In the genomic region with DNA sequence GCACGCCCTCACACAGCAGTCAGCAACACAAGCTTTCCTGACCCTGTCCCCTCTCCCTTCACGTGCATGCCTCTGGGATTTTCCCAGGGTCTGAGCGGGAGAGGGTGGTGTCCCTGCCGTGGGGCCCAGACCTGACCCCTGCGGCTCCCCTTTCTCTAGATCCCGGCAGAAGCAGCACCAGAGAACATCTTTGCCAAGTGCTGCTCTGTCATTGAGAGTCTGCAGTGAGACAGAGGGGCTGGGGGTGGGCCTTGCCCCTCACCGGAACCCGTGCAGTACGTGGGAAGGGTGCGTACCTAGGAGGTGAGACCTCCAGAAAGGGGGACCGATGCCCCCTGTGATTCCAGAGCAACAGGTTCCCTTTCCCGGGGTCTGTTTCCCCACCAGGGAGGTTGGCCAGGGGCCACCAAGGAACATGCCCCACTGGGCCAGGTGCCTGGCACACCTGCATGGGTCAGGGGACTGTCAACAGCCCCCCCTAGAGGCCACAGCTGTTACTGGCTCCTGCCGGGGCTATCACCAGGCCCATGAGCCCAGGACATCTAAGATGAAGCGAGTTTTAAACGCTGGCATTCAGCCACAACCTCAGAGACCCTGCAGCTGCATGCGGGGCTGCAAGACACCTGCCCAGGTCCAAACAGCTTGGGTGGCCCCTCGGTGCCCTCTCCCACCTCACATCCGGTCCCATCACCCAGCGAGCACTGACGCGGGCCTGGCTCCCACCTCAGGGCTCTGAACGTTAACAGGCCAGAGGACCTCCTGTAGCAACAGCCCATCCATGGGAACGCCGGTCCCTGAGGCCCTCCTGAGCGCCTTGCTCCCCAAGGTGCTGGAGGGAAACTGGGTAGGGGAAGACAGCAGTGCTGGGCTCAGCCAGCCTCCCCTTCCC, we compare ENCODE assay signal across 9 cellular contexts. TPM values are rescaled to one million over a fixed set of nuclear protein-coding genes. Genes with fewer than 3 reads are reported as not detected.
DNase-seq lines count a peak whose midpoint lies in the region; ATAC-seq and TF ChIP-seq lines count a peak whose summit lies in the region.
"Had no signal": no experiment of that assay in that cellular context is flagged by ENCODE, and none has a peak within 500 bp of the region (broad histone marks: within the 10 kb centered on the region; RNA-seq: fewer than 3 reads in every experiment).

No MANE protein-coding gene starts in this region.

- no peaks in the 10 kb centered on the region for H3K79me1 ChIP-seq in trophoblast cell (ENCODE audit: low read length)

- H2AK5ac ChIP-seq in trophoblast cell (ENCODE audit: low read length), result no peak overlapping the region

- H3K4ac ChIP-seq in trophoblast cell (ENCODE audit: low read depth, low read length), result no peak overlapping the region

- H3K4me2 ChIP-seq in trophoblast cell (ENCODE audit: low read length), result no peak overlapping the region

- H3K18ac ChIP-seq in trophoblast cell (ENCODE audit: low read length), result no peak overlapping the region

- peak; percentile 30 to 65 (median 38) for TF ChIP-seq CTCF in esophagus muscularis mucosa (IDR thresholded peaks at IDR 0.05)

- 73% methylated on average over 5 of the region's 25 CpGs for WGBS in esophagus muscularis mucosa
- WGBS in trophoblast cell (ENCODE audit: extremely low coverage, insufficient coverage, insufficient read length), result no CpG with 5 or more reads among the region's 25 CpGs

- H3K36me3 Mint-ChIP-seq in activated CD4-positive, alpha-beta T cell treated with anti-CD3 and anti-CD28 coated beads, Interleukin-2, amount 10 ng/mL, durations not matched to agents 7 days and 5 days (ENCODE audit: low read depth), result peaks cover 15% of the 10 kb centered on the region

- no peak overlapping the region for H3K9ac ChIP-seq in trophoblast cell (ENCODE audit: low read length)

- H3K27ac ChIP-seq in esophagus muscularis mucosa (replicated peaks in 1 of 4) (peak overlapping the region in 3 of 4 donors; percentile 0 to 53 (median 21)), trophoblast cell (ENCODE audit: low read depth, low read length) (no peak overlapping the region)

- no peak overlapping the region for H2BK12ac ChIP-seq in trophoblast cell (ENCODE audit: low read length)

- no peak overlapping the region for H3K4me3 ChIP-seq in esophagus muscularis mucosa
- no peak overlapping the region for H3K4me3 ChIP-seq in trophoblast cell (ENCODE audit: low read depth, low read length)
- H3K4me3 ChIP-seq: lung had no signal

- H3K9me3 ChIP-seq in esophagus muscularis mucosa (no peaks in the 10 kb centered on the region), trophoblast cell (ENCODE audit: insufficient read depth, low read depth, low read length) (peaks cover 1% of the 10 kb centered on the region)

- H4K91ac ChIP-seq in trophoblast cell (ENCODE audit: low read depth, low read length), result no peak overlapping the region

- H3K4me1 Mint-ChIP-seq in activated CD4-positive, alpha-beta T cell treated with anti-CD3 and anti-CD28 coated beads, Interleukin-2, amount 10 ng/mL, durations not matched to agents 7 days and 5 days, result peaks cover 5% of the 10 kb centered on the region

- no peak overlapping the region for H3K27ac Mint-ChIP-seq in activated CD4-positive, alpha-beta T cell treated with anti-CD3 and anti-CD28 coated beads, Interleukin-2, amount 10 ng/mL, durations not matched to agents 7 days and 5 days

- DNase-seq in COR-L47 (lab: John Stamatoyannopoulos, UW), result peak; percentile 12
- DNase-seq in HK-2 (ENCODE audit: unreplicated experiment), result peak; percentile 57
- DNase-seq in activated CD4-positive, alpha-beta T cell treated with anti-CD3 and anti-CD28 coated beads, Interleukin-2, amount 10 ng/mL, durations not matched to agents 7 days and 5 days, result peak; percentile 47
- DNase-seq in esophagus muscularis mucosa (ENCODE audit: extremely low spot score), result no peak
- peak; percentile 46 to 71 for DNase-seq in trophoblast cell
- no peak for DNase-seq in A172 (ENCODE audit: low spot score)

- no peak for ATAC-seq in HG03108 (IDR thresholded peaks at IDR 0.05; ENCODE audit: unreplicated experiment)
- no peak for ATAC-seq in HG03460 (IDR thresholded peaks at IDR 0.05; ENCODE audit: unreplicated experiment)

- H3K36me3 ChIP-seq in esophagus muscularis mucosa (peaks cover 34 to 39% (median 37%) of the 10 kb centered on the region in 4 donors), trophoblast cell (ENCODE audit: control insufficient read depth in 1 of 2, insufficient read depth in 2 of 2, low read length in 2 of 2) (peaks cover 36 to 40% of the 10 kb centered on the region in 2 experiments)

- H2BK5ac ChIP-seq in trophoblast cell (ENCODE audit: low read depth, low read length, poor library complexity), result no peak overlapping the region

- no peak overlapping the region for H2AFZ ChIP-seq in trophoblast cell (ENCODE audit: insufficient read depth, low read length, poor library complexity)

- CTCF ChIA-PET in activated CD4-positive, alpha-beta T cell treated with anti-CD3 and anti-CD28 coated beads, Interleukin-2, amount 10 ng/mL, durations not matched to agents 7 days and 5 days (lab: Charles Lee), result no interaction called here

- POLR2A ChIA-PET in activated CD4-positive, alpha-beta T cell treated with anti-CD3 and anti-CD28 coated beads, Interleukin-2, amount 10 ng/mL, durations not matched to agents 7 days and 5 days (lab: Charles Lee), result no interaction called here

- TF ChIP-seq EP300 in esophagus muscularis mucosa (IDR thresholded peaks at IDR 0.05), result no peak

- H3K23ac ChIP-seq in trophoblast cell (ENCODE audit: low read length), result no peak overlapping the region

- H3K4me1 ChIP-seq in esophagus muscularis mucosa (peaks cover 0 to 23% (median 17%) of the 10 kb centered on the region in 4 donors), trophoblast cell (ENCODE audit: control insufficient read depth in 1 of 2, insufficient read depth in 2 of 2, low read length in 2 of 2) (no peaks in the 10 kb centered on the region)

- no peak overlapping the region for H4K12ac ChIP-seq in trophoblast cell (ENCODE audit: low read depth, low read length)

- no peaks in the 10 kb centered on the region for H3K9me3 Mint-ChIP-seq in activated CD4-positive, alpha-beta T cell treated with anti-CD3 and anti-CD28 coated beads, Interleukin-2, amount 10 ng/mL, durations not matched to agents 7 days and 5 days

- intact Hi-C loops in esophagus muscularis mucosa (cut with DNase I), result no loop called here

- no peak for TF ChIP-seq POLR2A in esophagus muscularis mucosa (IDR thresholded peaks at IDR 0.05; ENCODE audit: low read depth)

- H2BK120ac ChIP-seq in trophoblast cell (ENCODE audit: insufficient read depth, low read length, poor library complexity), result no peak overlapping the region

- H3K27me3 ChIP-seq in esophagus muscularis mucosa, result no peaks in the 10 kb centered on the region
- no peaks in the 10 kb centered on the region for H3K27me3 ChIP-seq in trophoblast cell (ENCODE audit: insufficient read depth, low read length)

- H3K27me3 Mint-ChIP-seq in activated CD4-positive, alpha-beta T cell treated with anti-CD3 and anti-CD28 coated beads, Interleukin-2, amount 10 ng/mL, durations not matched to agents 7 days and 5 days, result no peaks in the 10 kb centered on the region

- H3K14ac ChIP-seq in trophoblast cell (ENCODE audit: low read length), result no peak overlapping the region

- no peaks in the 10 kb centered on the region for H3K79me2 ChIP-seq in trophoblast cell (ENCODE audit: control insufficient read depth, insufficient read depth, low read length, poor library complexity)

- H3K4me3 Mint-ChIP-seq in activated CD4-positive, alpha-beta T cell treated with anti-CD3 and anti-CD28 coated beads, Interleukin-2, amount 10 ng/mL, durations not matched to agents 7 days and 5 days, result no peak overlapping the region

- no peak overlapping the region for H4K8ac ChIP-seq in trophoblast cell (ENCODE audit: low read depth, low read length)

RNA-seq across cellular contexts. Expression of a gene that starts 12.3 kb away (rescaled TPM):
- total RNA-seq in activated CD4-positive, alpha-beta T cell treated with anti-CD3 and anti-CD28 coated beads, Interleukin-2, amount 10 ng/mL, durations not matched to agents 7 days and 5 days, result 100 to 1,000 TPM; 301 to 308 TPM
- 100 to 1,000 TPM; 105 to 202 (median 148) TPM for total RNA-seq in esophagus muscularis mucosa
- polyA plus RNA-seq in trophoblast cell (2013), result 255 and 259 TPM in 2 replicates
- total RNA-seq in A172 (2014; rRNA removed; shearing (Covaris generic)), result 100.0 and 131 TPM in 2 replicates

RNA-seq across cellular contexts. Expression of a gene that starts 19.4 kb away (rescaled TPM):
- total RNA-seq in activated CD4-positive, alpha-beta T cell treated with anti-CD3 and anti-CD28 coated beads, Interleukin-2, amount 10 ng/mL, durations not matched to agents 7 days and 5 days, result 10 to 100 TPM; 61.4 to 67.7 TPM
- 10 to 100 TPM; 43.6 to 61.0 (median 56.8) TPM for total RNA-seq in esophagus muscularis mucosa
- polyA plus RNA-seq in trophoblast cell (2013), result 66.7 and 70.2 TPM in 2 replicates
- total RNA-seq in A172 (2014; rRNA removed; shearing (Covaris generic)), result 76.6 and 93.8 TPM in 2 replicates

RNA-seq across cellular contexts. Expression of a gene that starts 21.2 kb away (rescaled TPM):
- under 1 TPM; 0.42 to 0.55 TPM for total RNA-seq in activated CD4-positive, alpha-beta T cell treated with anti-CD3 and anti-CD28 coated beads, Interleukin-2, amount 10 ng/mL, durations not matched to agents 7 days and 5 days
- total RNA-seq in esophagus muscularis mucosa, result 1 to 10 TPM in 1 of 4 donors, under 1 TPM in 2, not detected in 1; 0.32 to 2.4 (median 0.66) TPM
- 0.08 and 0.14 TPM in 2 replicates for polyA plus RNA-seq in trophoblast cell (2013)
- total RNA-seq in A172 (2014; rRNA removed; shearing (Covaris generic)), result 1.7 TPM in 1 of 2 replicates, not detected in the other

RNA-seq across cellular contexts. Expression of a gene that starts 36.6 kb away (rescaled TPM):
- 1 to 10 TPM; 2.4 TPM for total RNA-seq in activated CD4-positive, alpha-beta T cell treated with anti-CD3 and anti-CD28 coated beads, Interleukin-2, amount 10 ng/mL, durations not matched to agents 7 days and 5 days
- 1 to 10 TPM; 1.3 to 3.7 (median 2.4) TPM for total RNA-seq in esophagus muscularis mucosa
- polyA plus RNA-seq in trophoblast cell (2013), result 0.82 and 0.99 TPM in 2 replicates
- total RNA-seq in A172 (2014; rRNA removed; shearing (Covaris generic)), result 1.8 and 2.3 TPM in 2 replicates

RNA-seq across cellular contexts. Expression of a gene that starts 39.8 kb away (rescaled TPM):
- total RNA-seq in activated CD4-positive, alpha-beta T cell treated with anti-CD3 and anti-CD28 coated beads, Interleukin-2, amount 10 ng/mL, durations not matched to agents 7 days and 5 days, result 10 to 100 TPM; 32.8 to 48.2 TPM
- 100 to 1,000 TPM in 1 of 4 donors, 10 to 100 TPM in 3; 55.2 to 109 (median 71.8) TPM for total RNA-seq in esophagus muscularis mucosa
- 42.3 and 44.2 TPM in 2 replicates for polyA plus RNA-seq in trophoblast cell (2013)
- total RNA-seq in A172 (2014; rRNA removed; shearing (Covaris generic)), result 63.5 and 66.2 TPM in 2 replicates

Comparison
In these comparisons a context has a peak if more than half of its experiments do, and no peak if none do; other contexts are left out.
1. DNase-seq: peak in COR-L47 (single experiment), HK-2 (single experiment), activated CD4-positive, alpha-beta T cell treated with anti-CD3 and anti-CD28 coated beads, Interleukin-2, amount 10 ng/mL, durations not matched to agents 7 days and 5 days (single experiment) and trophoblast cell (2 of 2); none in esophagus muscularis mucosa (single experiment) and A172 (single experiment).